Comparison of ENCODE assay signal across 7 cellular contexts in genomic region chr9:96974037-96974436, GRCh38. TPM values are rescaled to one million over a fixed set of nuclear protein-coding genes. Genes with fewer than 3 reads are reported as not detected.
"Had no signal": no experiment of that assay in that cellular context is flagged by ENCODE, and none has a peak within 500 bp of the region (broad histone marks: within the 10 kb centered on the region; RNA-seq: fewer than 3 reads in every experiment).

No MANE protein-coding gene starts in this region.

RNA-seq across cellular contexts. Expression of gene NUTM2G, which starts 45.4 kb away (rescaled TPM):
- total RNA-seq: activated CD4-positive, alpha-beta memory T cell treated with anti-CD3 and anti-CD28 coated beads, Interleukin-2, amount 10 ng/mL, durations not matched to agents 7 days and 5 days; activated CD8-positive, alpha-beta memory T cell treated with anti-CD3 and anti-CD28 coated beads, Interleukin-2, amount 10 ng/mL, durations not matched to agents 7 days and 5 days; activated naive CD8-positive, alpha-beta T cell treated with anti-CD3 and anti-CD28 coated beads for 36 hours; aorta; cerebellum; M059J; Right ventricle myocardium superior had no signal
- polyA plus RNA-seq: aorta had no signal
